ENCODE assay signal across 11 cellular contexts in the genomic region with DNA sequence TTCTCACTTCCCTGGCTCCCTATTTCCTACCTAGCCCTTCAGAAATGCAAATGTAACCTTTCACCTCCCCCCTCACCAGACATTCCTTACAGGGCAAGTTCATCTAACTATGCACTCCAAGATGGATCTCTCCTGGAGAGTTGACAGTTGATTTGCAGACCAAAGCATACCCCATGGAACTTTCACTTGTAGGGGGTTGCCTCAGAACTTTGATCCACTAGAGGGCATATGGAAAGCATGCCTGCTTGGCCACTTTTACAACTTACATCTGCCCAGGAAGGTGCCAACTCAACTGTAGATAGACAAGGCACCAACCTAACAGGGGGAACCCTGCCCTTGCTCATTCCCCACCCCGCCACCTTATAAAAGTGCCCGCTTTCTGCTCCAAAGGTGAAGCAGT.
DNase-seq lines count a peak whose midpoint lies in the region; ATAC-seq, FAIRE-seq and TF ChIP-seq lines count a peak whose summit lies in the region.
"Had no signal": no experiment of that assay in that cellular context is flagged by ENCODE, and none has a peak within 500 bp of the region (broad histone marks: within the 10 kb centered on the region; RNA-seq: fewer than 3 reads in every experiment).

No MANE protein-coding gene starts in this region.

- H4K91ac ChIP-seq in IMR-90 (ENCODE audit: insufficient read depth, low read depth, low read length) = no peak overlapping the region

- H3K4ac ChIP-seq in IMR-90 (ENCODE audit: low read depth, low read length) = no peak overlapping the region

- no peak overlapping the region for H3K23ac ChIP-seq in IMR-90 (ENCODE audit: low read depth, low read length)

- CTCF ChIA-PET in IMR-90 (lab: Yijun Ruan, JAX) = interaction anchor here (0.9 kb wide), 1 partner anchor 278 kb away, joined by 3 read pairs; no protein-coding TSS in a partner anchor

- in situ Hi-C loops in IMR-90 (cut with MboI; ENCODE audit: low sequenced_read_pairs) = no loop called here

- dilution Hi-C loops in IMR-90 (cut with HindIII; ENCODE audit: low sequenced_read_pairs, unreplicated experiment) = no loop called here

- peak overlapping the region; percentile 27; the same call in 1 of the 2 replicates for H3K18ac ChIP-seq in IMR-90 (ENCODE audit: low read depth, low read length)

- no peaks in the 10 kb centered on the region for H3K27me3 ChIP-seq in IMR-90 (ENCODE audit: control insufficient read depth, insufficient read depth, low read length)
- no peaks in the 10 kb centered on the region for H3K27me3 ChIP-seq in WERI-Rb-1 (ENCODE audit: insufficient read depth, low read depth, severe bottlenecking)

- TF ChIP-seq CTCF in AG09309 (IDR thresholded peaks at IDR 0.05; ENCODE audit: control insufficient read depth, insufficient read depth, low read depth, low read length, missing control alignments) = peak; percentile 53
- TF ChIP-seq CTCF in IMR-90 (conservative IDR thresholded peaks at IDR 0.05; ENCODE audit: low read depth, low read length) = peak; percentile 45
- 0 out of 2 replicates have a peak, but pooled peaks have one; percentile 8 for TF ChIP-seq CTCF in WERI-Rb-1 (IDR thresholded peaks at IDR 0.05; ENCODE audit: low read depth, low read length)

- no peak overlapping the region for H4K8ac ChIP-seq in IMR-90 (ENCODE audit: low read depth in 2 of 2, low read length in 2 of 2)

- FAIRE-seq in GM12891 (lab: Jason Lieb, UNC) = no peak

- peaks cover 5% of the 10 kb centered on the region; the same call in 1 of the 2 replicates for H3K4me1 ChIP-seq in IMR-90 (ENCODE audit: control insufficient read depth, insufficient read depth, low read length)

- DNase-seq in AG09309 (ENCODE audit: low read depth) = no peak
- peak; percentile 26 for DNase-seq in IMR-90
- DNase-seq in WERI-Rb-1 = no peak
- DNase-seq in left ventricle myocardium superior = no peak
- DNase-seq in mucosa of gallbladder (ENCODE audit: low spot score) = no peak
- DNase-seq in GM12891 (ENCODE audit: insufficient read length, low spot score) = no peak
- no peak for DNase-seq in stimulated activated naive CD4-positive, alpha-beta T cell treated with Interleukin-2 at 50 U/mL for 16 hours (lab: John Stamatoyannopoulos, UW)
- DNase-seq: activated CD4-positive, alpha-beta T cell treated with anti-CD3 and anti-CD28 coated beads for 48 hours; islet precursor cell; NCI-H524 treated with DMSO at 0.1 percent for 48 hours had no signal

- H3K4me2 ChIP-seq in IMR-90 (ENCODE audit: low read depth, low read length) = no peak overlapping the region

- POLR2A ChIA-PET in IMR-90 (lab: Charles Lee; ENCODE audit: unreplicated experiment) = no interaction called here

- ATAC-seq in IMR-90 (ENCODE audit: low read depth) = peak; percentile 60
- ATAC-seq in left ventricle myocardium superior = peak; percentile 62
- no peak for ATAC-seq in HG03108 (IDR thresholded peaks at IDR 0.05; ENCODE audit: unreplicated experiment)

- intact Hi-C loops in IMR-90 (cut with micrococcal nuclease) = loop anchor here (2.0 to 5.0 kb wide), 2 partner anchors 130 to 272 kb away; no protein-coding TSS in a partner anchor
- intact Hi-C loops in left ventricle myocardium superior (cut with micrococcal nuclease) = loop anchor here (5.0 kb wide), 1 partner anchor 150 kb away; no protein-coding TSS in a partner anchor

- H2BK15ac ChIP-seq in IMR-90 (ENCODE audit: low read depth, low read length) = no peak overlapping the region

- no peaks in the 10 kb centered on the region for H4K20me1 ChIP-seq in IMR-90 (ENCODE audit: insufficient read depth, low read length)

- H3K4me3 ChIP-seq in AG09309 (ENCODE audit: control insufficient read depth, low read depth, low read length) (no peak overlapping the region), IMR-90 (ENCODE audit: insufficient read depth, low read depth, low read length) (no peak overlapping the region), WERI-Rb-1 (ENCODE audit: low read depth, low read length) (no peak overlapping the region)

- no peak overlapping the region for H2BK20ac ChIP-seq in IMR-90 (ENCODE audit: low read depth, low read length)

- H3K9me1 ChIP-seq in IMR-90 (ENCODE audit: insufficient read depth, low read length) = 0 out of 2 replicates have a peak, but pooled peaks cover 2% of the 10 kb centered on the region

- H2AK5ac ChIP-seq in IMR-90 (ENCODE audit: low read depth, low read length) = no peak overlapping the region

- H3K36me3 ChIP-seq in IMR-90 (ENCODE audit: control insufficient read depth, insufficient read depth, low read length) (no peaks in the 10 kb centered on the region), WERI-Rb-1 (no peaks in the 10 kb centered on the region)

- no peak overlapping the region for H2BK5ac ChIP-seq in IMR-90 (ENCODE audit: low read depth, low read length, poor library complexity, severe bottlenecking)

- H3K9me3 ChIP-seq in IMR-90 (ENCODE audit: control insufficient read depth, insufficient read depth, low read length) = no peaks in the 10 kb centered on the region
- no peaks in the 10 kb centered on the region for H3K9me3 ChIP-seq in WERI-Rb-1 (ENCODE audit: severe bottlenecking)

- no peak for TF ChIP-seq POLR2A in IMR-90 (IDR thresholded peaks at IDR 0.05; ENCODE audit: low read depth, low read length)
- no peak for TF ChIP-seq POLR2A in GM12891 (IDR thresholded peaks at IDR 0.05; ENCODE audit: low read depth, low read length)

- H4K5ac ChIP-seq in IMR-90 (ENCODE audit: low read depth, low read length) = no peak overlapping the region

- H3K27ac ChIP-seq in IMR-90 (ENCODE audit: insufficient read depth, low read length) (no peak overlapping the region), WERI-Rb-1 (no peak overlapping the region)

- no peaks in the 10 kb centered on the region for H3K79me1 ChIP-seq in IMR-90 (ENCODE audit: low read depth in 1 of 2, low read length in 2 of 2)

- H3K56ac ChIP-seq in IMR-90 (ENCODE audit: extremely low read depth, insufficient read depth, low read length) = no peak overlapping the region

- H3K14ac ChIP-seq in IMR-90 (replicated peaks; ENCODE audit: low read depth, low read length) = no peak overlapping the region

- H3K9ac ChIP-seq in IMR-90 (ENCODE audit: low read depth, low read length) = no peak overlapping the region

- no TSS peak for BruUV-seq in IMR-90 (replicated peaks; lab: Mats Ljungman, UMichigan)

- no CpG with 5 or more reads among the region's 2 CpGs for WGBS in IMR-90 (ENCODE audit: extremely low coverage in 2 of 2, insufficient read length in 1 of 2), 2 experiments

- H2AK9ac ChIP-seq in IMR-90 (replicated peaks; ENCODE audit: low read depth, low read length, poor library complexity) = no peak overlapping the region

- TF ChIP-seq RAD21 in IMR-90 (IDR thresholded peaks at IDR 0.05; ENCODE audit: low read length) = peak; percentile 63

- no peak overlapping the region for H2BK120ac ChIP-seq in IMR-90 (ENCODE audit: low read depth, low read length)

- H2AFZ ChIP-seq in IMR-90 (replicated peaks; ENCODE audit: low read length, poor library complexity) = no peak overlapping the region

TF ChIP-seq in IMR-90, 13 proteins besides CTCF, POLR2A, EP300 and RAD21:
- peak; percentile 42 for TF ChIP-seq SMC3 (IDR thresholded peaks at IDR 0.05; ENCODE audit: low read depth, low read length)
- TF ChIP-seq BHLHE40 (IDR thresholded peaks at IDR 0.05; ENCODE audit: low read depth, low read length) = no peak

TF ChIP-seq in GM12891, 5 proteins besides CTCF, POLR2A, EP300 and RAD21:
- no peak for TF ChIP-seq PAX5 (IDR thresholded peaks at IDR 0.05; ENCODE audit: insufficient read depth, low read length, severe bottlenecking)
- TF ChIP-seq POU2F2 (IDR thresholded peaks at IDR 0.05; ENCODE audit: low read depth, low read length) = no peak
- TF ChIP-seq TAF1 (IDR thresholded peaks at IDR 0.05; ENCODE audit: low read depth, low read length) = no peak
- TF ChIP-seq POLR2AphosphoS5 (IDR thresholded peaks at IDR 0.05; ENCODE audit: low read depth, low read length) = no peak
- no peak for TF ChIP-seq SPI1 (IDR thresholded peaks at IDR 0.05; ENCODE audit: low read depth, low read length)
